3 cellular contexts compared by ENCODE assay signal in genomic region chr4:86319390-86319789, GRCh38.
TF ChIP-seq lines count a peak whose summit lies in the region.

No MANE protein-coding gene starts in this region.

TF ChIP-seq in SK-N-SH, 30 proteins besides CTCF, POLR2A, EP300 and RAD21:
- TF ChIP-seq REST (IDR thresholded peaks at IDR 0.05; ENCODE audit: low read depth, low read length) (peak; percentile 82), GABPA (IDR thresholded peaks at IDR 0.05; ENCODE audit: low read depth) (no peak)

TF ChIP-seq in SK-N-SH treated with all-trans-retinoic acid at 6 μM for 48 hours, 23 proteins besides CTCF, POLR2A, EP300 and RAD21:
- TF ChIP-seq BACH2 (CRISPR knock-in tag; IDR thresholded peaks at IDR 0.05; ENCODE audit: borderline replicate concordance) (no peak), ESRRG (CRISPR knock-in tag; IDR thresholded peaks at IDR 0.05) (no peak)

TF ChIP-seq in IMR-90, 13 proteins besides CTCF, POLR2A, EP300 and RAD21:
- no peak for TF ChIP-seq ELK1 (IDR thresholded peaks at IDR 0.05; ENCODE audit: borderline replicate concordance, low read depth, low read length)
- TF ChIP-seq USF2 (IDR thresholded peaks at IDR 0.05; ENCODE audit: low read depth, low read length), result no peak
- no peak for TF ChIP-seq MXI1 (IDR thresholded peaks at IDR 0.05; ENCODE audit: borderline replicate concordance, low read depth, low read length)
- no peak for TF ChIP-seq RCOR1 (IDR thresholded peaks at IDR 0.05; ENCODE audit: insufficient replicate concordance, low read length)
- TF ChIP-seq CEBPB (IDR thresholded peaks at IDR 0.05; ENCODE audit: low read depth, low read length), result no peak
- no peak for TF ChIP-seq FOS (IDR thresholded peaks at IDR 0.05; ENCODE audit: low read depth, low read length)
- TF ChIP-seq RFX5 (IDR thresholded peaks at IDR 0.05; ENCODE audit: low read depth, low read length), result no peak
